ENCODE assay signal across 16 cellular contexts in genomic region chr1:118217073-118217620, GRCh38. TPM values are rescaled to one million over a fixed set of nuclear protein-coding genes. Genes with fewer than 3 reads are reported as not detected.
"Had no signal": no experiment of that assay in that cellular context is flagged by ENCODE, and none has a peak within 500 bp of the region (broad histone marks: within the 10 kb centered on the region; RNA-seq: fewer than 3 reads in every experiment).

No MANE protein-coding gene starts in this region.

- H3K4me1 ChIP-seq: ascending aorta, gastroesophageal sphincter, heart right ventricle, pancreas had no signal

- H3K27ac Mint-ChIP-seq: activated naive CD4-positive, alpha-beta T cell treated with anti-CD3 and anti-CD28 coated beads, Interleukin-2, amount 10 ng/mL, durations not matched to agents 7 days and 5 days; naive thymus-derived CD4-positive, alpha-beta T cell; stimulated activated memory B cell treated with anti-CD40 and anti-IgM and Interleukin-4, amounts not matched to agents 10 μg/mL and 1 μg/mL and 100 μg/mL, for 72 hours had no signal

- H3K27me3 Mint-ChIP-seq: activated naive CD4-positive, alpha-beta T cell treated with anti-CD3 and anti-CD28 coated beads, Interleukin-2, amount 10 ng/mL, durations not matched to agents 7 days and 5 days had no signal

- H3K4me3 ChIP-seq: ascending aorta, dorsolateral prefrontal cortex, gastroesophageal sphincter, heart right ventricle, lung, pancreas had no signal

- H3K27me3 ChIP-seq: ascending aorta, gastroesophageal sphincter, heart right ventricle, pancreas had no signal

- H3K4me3 Mint-ChIP-seq: activated naive CD4-positive, alpha-beta T cell treated with anti-CD3 and anti-CD28 coated beads, Interleukin-2, amount 10 ng/mL, durations not matched to agents 7 days and 5 days; naive thymus-derived CD4-positive, alpha-beta T cell; stimulated activated memory B cell treated with anti-CD40 and anti-IgM and Interleukin-4, amounts not matched to agents 10 μg/mL and 1 μg/mL and 100 μg/mL, for 72 hours had no signal

- H3K36me3 Mint-ChIP-seq: activated naive CD4-positive, alpha-beta T cell treated with anti-CD3 and anti-CD28 coated beads, Interleukin-2, amount 10 ng/mL, durations not matched to agents 7 days and 5 days; naive thymus-derived CD4-positive, alpha-beta T cell; stimulated activated memory B cell treated with anti-CD40 and anti-IgM and Interleukin-4, amounts not matched to agents 10 μg/mL and 1 μg/mL and 100 μg/mL, for 72 hours had no signal

- H3K9me3 Mint-ChIP-seq: activated naive CD4-positive, alpha-beta T cell treated with anti-CD3 and anti-CD28 coated beads, Interleukin-2, amount 10 ng/mL, durations not matched to agents 7 days and 5 days had no signal

- H3K36me3 ChIP-seq: ascending aorta, gastroesophageal sphincter, heart right ventricle, pancreas had no signal

- H3K4me1 Mint-ChIP-seq: activated naive CD4-positive, alpha-beta T cell treated with anti-CD3 and anti-CD28 coated beads, Interleukin-2, amount 10 ng/mL, durations not matched to agents 7 days and 5 days; naive thymus-derived CD4-positive, alpha-beta T cell; stimulated activated memory B cell treated with anti-CD40 and anti-IgM and Interleukin-4, amounts not matched to agents 10 μg/mL and 1 μg/mL and 100 μg/mL, for 72 hours had no signal

- DNase-seq: activated CD4-positive, alpha-beta T cell treated with anti-CD3 and anti-CD28 coated beads, Interleukin-2, amount 50 U/mL, for 1 hour; activated naive CD4-positive, alpha-beta T cell treated with anti-CD3 and anti-CD28 coated beads, Interleukin-2, amount 10 ng/mL, durations not matched to agents 7 days and 5 days; activated T-cell treated with anti-CD3 and anti-CD28 coated beads for 4 hours; dorsolateral prefrontal cortex; erythroblast; heart right ventricle; left colon; naive thymus-derived CD4-positive, alpha-beta T cell; pancreas; stimulated activated CD4-positive, alpha-beta T cell treated with anti-CD3 and anti-CD28 coated beads, Interleukin-2, amount 100 ng/mL, for 48 hours had no signal

- H3K27ac ChIP-seq: ascending aorta, dorsolateral prefrontal cortex, gastroesophageal sphincter, heart right ventricle, pancreas had no signal

- FAIRE-seq: islet of Langerhans, pancreas had no signal

- H3K9me3 ChIP-seq: ascending aorta, pancreas had no signal

- ATAC-seq: activated CD4-positive, CD25-positive, alpha-beta regulatory T cell treated with anti-CD3 and anti-CD28 coated beads, Interleukin-2, amount 50 U/mL, for 24 hours; gastroesophageal sphincter; heart right ventricle; left colon; naive thymus-derived CD4-positive, alpha-beta T cell; pancreas had no signal

RNA-seq across cellular contexts. Expression of gene SPAG17, which starts 32.1 kb away (rescaled TPM):
- total RNA-seq: ascending aorta; left colon; naive thymus-derived CD4-positive, alpha-beta T cell had no signal
- polyA plus RNA-seq: naive thymus-derived CD4-positive, alpha-beta T cell had no signal
